ENCODE assay signal across 8 cellular contexts in genomic region chr14:70013269-70013873, GRCh38.
DNase-seq lines count a peak whose midpoint lies in the region; ATAC-seq and TF ChIP-seq lines count a peak whose summit lies in the region.

No MANE protein-coding gene starts in this region.

- 43 to 49% methylated on average over 2 of the region's 2 CpGs for WGBS in heart right ventricle, 2 donors
- WGBS in esophagus muscularis mucosa = 70% methylated on average over 2 of the region's 2 CpGs
- WGBS in gastroesophageal sphincter (ENCODE audit: low coverage in 1 of 2), 2 donors = 69 to 86% methylated on average over 1 to 2 of the region's 2 CpGs

- H3K9ac ChIP-seq in OCI-LY1 (ENCODE audit: low read length) = no peak overlapping the region

- H3F3A ChIP-seq in OCI-LY1 (ENCODE audit: insufficient read depth, low read length) = no peaks in the 10 kb centered on the region

- no peak overlapping the region for H3K4me3 ChIP-seq in heart right ventricle
- H3K4me3 ChIP-seq in OCI-LY1 (ENCODE audit: low read depth, low read length, poor library complexity, severe bottlenecking) = no peak overlapping the region
- no peak overlapping the region for H3K4me3 ChIP-seq in esophagus muscularis mucosa
- no peak overlapping the region for H3K4me3 ChIP-seq in gastrocnemius medialis
- H3K4me3 ChIP-seq in gastroesophageal sphincter = no peak overlapping the region

- no peak overlapping the region for H3K4me2 ChIP-seq in OCI-LY1 (ENCODE audit: low read length)

- intact Hi-C loops in heart right ventricle (cut with DNase I) = no loop called here
- intact Hi-C loops in left cardiac atrium (cut with DNase I) = no loop called here
- intact Hi-C loops in esophagus muscularis mucosa (cut with DNase I) = no loop called here
- intact Hi-C loops in gastrocnemius medialis (cut with DNase I; ENCODE audit: low total_unique reads) = loop anchor here (5.0 kb wide), 1 partner anchor 196 kb away; no protein-coding TSS in a partner anchor

- DNase-seq in heart right ventricle = no peak
- no peak for DNase-seq in left cardiac atrium
- no peak for DNase-seq in esophagus muscularis mucosa (ENCODE audit: extremely low spot score)
- no peak for DNase-seq in gastrocnemius medialis
- DNase-seq in NCI-H187 treated with DMSO at 0.1 percent for 48 hours (lab: John Stamatoyannopoulos, UW) = no peak
- no peak for DNase-seq in ureter (ENCODE audit: low spot score)

- TF ChIP-seq POLR2A in esophagus muscularis mucosa (IDR thresholded peaks at IDR 0.05; ENCODE audit: low read depth) (no peak), gastrocnemius medialis (IDR thresholded peaks at IDR 0.05) (no peak), gastroesophageal sphincter (IDR thresholded peaks at IDR 0.05) (no peak)

- TF ChIP-seq EP300 in esophagus muscularis mucosa (IDR thresholded peaks at IDR 0.05) = no peak
- TF ChIP-seq EP300 in gastroesophageal sphincter (IDR thresholded peaks at IDR 0.05) = no peak

- H4K20me1 ChIP-seq in OCI-LY1 (ENCODE audit: insufficient read depth, low read length) = no peaks in the 10 kb centered on the region

- no peaks in the 10 kb centered on the region for H3K9me2 ChIP-seq in OCI-LY1 (ENCODE audit: low read depth, low read length)

- no peak overlapping the region for H2AFZ ChIP-seq in OCI-LY1 (ENCODE audit: low read length)

- H3K27ac ChIP-seq in heart right ventricle (no peak overlapping the region), OCI-LY1 (ENCODE audit: low read depth, low read length, poor library complexity, severe bottlenecking) (no peak overlapping the region), esophagus muscularis mucosa (replicated peaks in 1 of 4) (no peak overlapping the region), gastrocnemius medialis (no peak overlapping the region), gastroesophageal sphincter (no peak overlapping the region)

- H3K27me3 ChIP-seq in heart right ventricle = peaks cover 0 to 38% (median 5%) of the 10 kb centered on the region in 7 donors
- H3K27me3 ChIP-seq in OCI-LY1 (ENCODE audit: insufficient read depth, low read length) = 0 out of 2 replicates have a peak, but pooled peaks cover 7% of the 10 kb centered on the region
- no peaks in the 10 kb centered on the region for H3K27me3 ChIP-seq in esophagus muscularis mucosa
- H3K27me3 ChIP-seq in gastrocnemius medialis = no peaks in the 10 kb centered on the region
- H3K27me3 ChIP-seq in gastroesophageal sphincter = no peaks in the 10 kb centered on the region

- ATAC-seq in heart right ventricle = no peak
- ATAC-seq in left cardiac atrium = no peak
- ATAC-seq in gastrocnemius medialis = no peak
- ATAC-seq in gastroesophageal sphincter = no peak

- TF ChIP-seq CTCF in heart right ventricle (IDR thresholded peaks at IDR 0.05) (peak in 7 of 9 donors; percentile 32 to 56 (median 37)), OCI-LY1 (IDR thresholded peaks at IDR 0.05; ENCODE audit: low read length) (peak; percentile 83), esophagus muscularis mucosa (IDR thresholded peaks at IDR 0.05) (peak; percentile 19 to 43 (median 20)), gastrocnemius medialis (IDR thresholded peaks at IDR 0.05 in 4 of 5, conservative IDR thresholded peaks at IDR 0.05 in 1 of 5) (peak; percentile 30 to 61 (median 43)), gastroesophageal sphincter (IDR thresholded peaks at IDR 0.05) (peak in 1 of 4 experiments; percentile 42)

- in situ Hi-C loops in gastrocnemius medialis (cut with MboI; ENCODE audit: low sequenced_read_pairs in 4 of 4) = no loop called here

- peaks cover 0 to 4% (median under 1%) of the 10 kb centered on the region in 9 donors for H3K4me1 ChIP-seq in heart right ventricle
- no peaks in the 10 kb centered on the region for H3K4me1 ChIP-seq in OCI-LY1 (ENCODE audit: insufficient read depth, low read length, severe bottlenecking)
- H3K4me1 ChIP-seq in esophagus muscularis mucosa = peaks cover 0 to 13% (median 11%) of the 10 kb centered on the region in 4 donors
- no peaks in the 10 kb centered on the region for H3K4me1 ChIP-seq in gastrocnemius medialis
- H3K4me1 ChIP-seq in gastroesophageal sphincter = peaks cover 0 to 13% (median 2%) of the 10 kb centered on the region in 3 donors

- H3K36me3 ChIP-seq in heart right ventricle = no peaks in the 10 kb centered on the region
- no peaks in the 10 kb centered on the region for H3K36me3 ChIP-seq in OCI-LY1 (ENCODE audit: insufficient read depth, low read length)
- H3K36me3 ChIP-seq in esophagus muscularis mucosa = no peaks in the 10 kb centered on the region
- no peaks in the 10 kb centered on the region for H3K36me3 ChIP-seq in gastrocnemius medialis
- H3K36me3 ChIP-seq in gastroesophageal sphincter = no peaks in the 10 kb centered on the region

- H3K9me3 ChIP-seq in heart right ventricle = no peaks in the 10 kb centered on the region
- no peaks in the 10 kb centered on the region for H3K9me3 ChIP-seq in OCI-LY1 (ENCODE audit: low read length)
- H3K9me3 ChIP-seq in esophagus muscularis mucosa = no peaks in the 10 kb centered on the region
- H3K9me3 ChIP-seq in gastrocnemius medialis = no peaks in the 10 kb centered on the region
- H3K9me3 ChIP-seq in gastroesophageal sphincter = no peaks in the 10 kb centered on the region

- H3K79me2 ChIP-seq in OCI-LY1 (ENCODE audit: insufficient read depth, low read length) = no peaks in the 10 kb centered on the region
